In the genomic region with DNA sequence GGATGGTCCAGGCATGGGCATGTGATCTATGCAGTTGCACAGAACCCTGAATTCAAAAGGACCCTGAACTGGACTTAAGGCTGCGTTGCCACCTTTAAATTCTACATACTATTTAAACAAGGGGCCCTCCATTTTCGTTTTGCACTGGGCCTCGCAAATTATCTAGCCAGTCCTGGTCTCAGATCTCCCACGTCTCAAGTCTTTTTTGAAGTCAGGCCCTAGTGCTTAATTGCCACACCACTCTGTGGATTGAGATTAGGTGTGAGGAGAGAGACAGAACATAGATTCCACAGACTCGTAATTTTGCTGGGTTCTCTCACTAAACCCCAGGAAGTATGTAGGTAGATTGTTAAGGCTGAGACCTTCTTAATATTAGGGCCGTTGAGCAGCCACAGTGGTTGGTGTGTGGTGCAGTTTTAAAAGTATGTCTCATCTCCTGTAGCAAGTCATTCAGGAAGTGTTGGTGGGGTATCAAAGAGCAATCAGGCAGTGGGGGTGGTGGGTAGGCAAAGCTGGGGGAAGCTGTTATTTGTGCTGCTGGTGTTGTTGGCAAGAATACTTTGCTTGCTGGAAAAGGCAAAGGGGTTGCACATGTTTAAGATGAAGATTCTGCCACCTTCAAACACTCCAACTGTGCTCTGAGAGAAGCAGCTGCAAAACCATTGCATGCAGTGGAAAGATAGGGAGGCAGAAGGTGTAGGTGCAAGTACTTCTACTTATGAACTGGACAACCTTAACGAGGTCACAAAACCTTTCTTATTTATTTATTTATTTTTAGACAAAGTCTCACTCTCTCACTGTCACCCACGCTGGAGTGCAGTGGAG, we compare ENCODE assay signal across 8 cellular contexts. TPM values are rescaled to one million over a fixed set of nuclear protein-coding genes. Genes with fewer than 3 reads are reported as not detected.
DNase-seq lines count a peak whose midpoint lies in the region; ATAC-seq and TF ChIP-seq lines count a peak whose summit lies in the region.

No MANE protein-coding gene starts in this region.

- intact Hi-C loops in colonic mucosa (cut with DNase I) = no loop called here

- no peak overlapping the region for H3K27ac Mint-ChIP-seq in WTC11

- no peaks in the 10 kb centered on the region for H3K9me3 ChIP-seq in colonic mucosa
- no peaks in the 10 kb centered on the region for H3K9me3 ChIP-seq in SK-N-SH

- H3F3A ChIP-seq in SK-N-SH (replicated peaks; ENCODE audit: insufficient read depth) = no peaks in the 10 kb centered on the region

- H3K27ac ChIP-seq in colonic mucosa (peak overlapping the region; percentile 16), SK-N-SH (ENCODE audit: low read depth in 2 of 2, low read length in 1 of 2) (no peak overlapping the region)

- WGBS in SK-N-SH (ENCODE audit: low lambda C conversion rate) = 9% methylated on average over 8 of the region's 8 CpGs

- POLR2A ChIA-PET in SK-N-SH (lab: Yijun Ruan, JAX) = no interaction called here
- POLR2A ChIA-PET in WTC11 (lab: Charles Lee) = no interaction called here

- H3K9me2 ChIP-seq in SK-N-SH = no peaks in the 10 kb centered on the region

- no peak overlapping the region for H2AFZ ChIP-seq in SK-N-SH (ENCODE audit: low read depth)

- peaks cover 4% of the 10 kb centered on the region for H3K9me3 Mint-ChIP-seq in WTC11

- H4K20me1 ChIP-seq in SK-N-SH (ENCODE audit: insufficient read depth) = no peaks in the 10 kb centered on the region

- CTCF ChIA-PET in SK-N-SH (lab: Yijun Ruan, JAX) (no interaction called here), WTC11 (lab: Charles Lee) (no interaction called here)

- H3K4me1 Mint-ChIP-seq in WTC11 = no peaks in the 10 kb centered on the region

- H3K4me3 Mint-ChIP-seq in WTC11 = no peak overlapping the region

- no peaks in the 10 kb centered on the region for H3K79me2 ChIP-seq in SK-N-SH (ENCODE audit: insufficient read depth)

- H3K36me3 Mint-ChIP-seq in WTC11 = peaks cover 3% of the 10 kb centered on the region

- TF ChIP-seq RAD21 in SK-N-SH (IDR thresholded peaks at IDR 0.05; ENCODE audit: low read length) = no peak

- peak; percentile 45 to 53 for DNase-seq in activated CD4-positive, alpha-beta T cell treated with anti-CD3 and anti-CD28 coated beads for 24 hours (ENCODE audit: low read depth in 2 of 2)
- no peak for DNase-seq in colonic mucosa
- peak; percentile 36 to 51 for DNase-seq in stimulated activated CD8-positive, alpha-beta memory T cell treated with anti-CD3 and anti-CD28 coated beads, Interleukin-2, amount 100 ng/mL, for 48 hours (ENCODE audit: low read depth in 2 of 2)
- DNase-seq in SK-N-SH = no peak
- no peak for DNase-seq in NCI-H1092 treated with DMSO at 0.1 percent for 48 hours (lab: John Stamatoyannopoulos, UW)
- DNase-seq in WTC11 (ENCODE audit: low spot score) = no peak

- no peaks in the 10 kb centered on the region for H3K4me1 ChIP-seq in colonic mucosa
- no peaks in the 10 kb centered on the region for H3K4me1 ChIP-seq in SK-N-SH (ENCODE audit: control insufficient read depth in 1 of 2, insufficient read depth in 2 of 2, low read depth in 1 of 2, low read length in 1 of 2)

- H3K9ac ChIP-seq in colonic mucosa (ENCODE audit: low read depth in 2 of 2, low read length in 2 of 2) (no peak overlapping the region), SK-N-SH (no peak overlapping the region)

- H3K36me3 ChIP-seq in colonic mucosa = no peaks in the 10 kb centered on the region
- no peaks in the 10 kb centered on the region for H3K36me3 ChIP-seq in SK-N-SH (replicated peaks in 1 of 2; ENCODE audit: control insufficient read depth in 1 of 2, insufficient read depth in 2 of 2, low read length in 1 of 2)

- no peak overlapping the region for H3K4me3 ChIP-seq in colonic mucosa
- no peak overlapping the region for H3K4me3 ChIP-seq in SK-N-SH (ENCODE audit: low read depth in 2 of 2, low read length in 1 of 2)

- TF ChIP-seq CTCF in colonic mucosa (IDR thresholded peaks at IDR 0.05) (no peak), SK-N-SH (IDR thresholded peaks at IDR 0.05) (no peak), WTC11 (IDR thresholded peaks at IDR 0.05) (no peak)

- H3K27me3 ChIP-seq in colonic mucosa (no peaks in the 10 kb centered on the region), SK-N-SH (ENCODE audit: insufficient read depth) (no peaks in the 10 kb centered on the region; the same call in 1 of the 2 replicates)

- no peak overlapping the region for H3K4me2 ChIP-seq in SK-N-SH

- no peak for TF ChIP-seq EP300 in SK-N-SH (IDR thresholded peaks at IDR 0.05; ENCODE audit: borderline replicate concordance in 1 of 2, low read depth in 1 of 2, low read length in 1 of 2)

- ATAC-seq in GM21619 (IDR thresholded peaks at IDR 0.05; ENCODE audit: unreplicated experiment) = peak; percentile 51
- no peak for ATAC-seq in GM19467 (IDR thresholded peaks at IDR 0.05; ENCODE audit: unreplicated experiment)
- ATAC-seq in WTC11 = no peak

- no peaks in the 10 kb centered on the region; the same call in 1 of the 2 replicates for H3K27me3 Mint-ChIP-seq in WTC11 (ENCODE audit: low read depth)

TF ChIP-seq in SK-N-SH, 30 proteins besides CTCF, POLR2A, EP300 and RAD21:
- TF ChIP-seq TAF1 (IDR thresholded peaks at IDR 0.05; ENCODE audit: borderline replicate concordance, low read depth, low read length) = no peak
- no peak for TF ChIP-seq JUND (IDR thresholded peaks at IDR 0.05)
- TF ChIP-seq, protein P1, sequence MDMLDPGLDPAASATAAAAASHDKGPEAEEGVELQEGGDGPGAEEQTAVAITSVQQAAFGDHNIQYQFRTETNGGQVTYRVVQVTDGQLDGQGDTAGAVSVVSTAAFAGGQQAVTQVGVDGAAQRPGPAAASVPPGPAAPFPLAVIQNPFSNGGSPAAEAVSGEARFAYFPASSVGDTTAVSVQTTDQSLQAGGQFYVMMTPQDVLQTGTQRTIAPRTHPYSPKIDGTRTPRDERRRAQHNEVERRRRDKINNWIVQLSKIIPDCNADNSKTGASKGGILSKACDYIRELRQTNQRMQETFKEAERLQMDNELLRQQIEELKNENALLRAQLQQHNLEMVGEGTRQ (IDR thresholded peaks at IDR 0.05; ENCODE audit: borderline replicate concordance, low read depth, low read length) = no peak

TF ChIP-seq in WTC11, 78 proteins besides CTCF, POLR2A, EP300 and RAD21 (continues in another document):
- TF ChIP-seq SMAD3 (CRISPR knock-in tag; IDR thresholded peaks at IDR 0.05; ENCODE audit: borderline replicate concordance) (no peak), OVOL2 (CRISPR knock-in tag; IDR thresholded peaks at IDR 0.05; ENCODE audit: borderline replicate concordance) (no peak), ZNF121 (CRISPR knock-in tag; IDR thresholded peaks at IDR 0.05) (no peak)
- TF ChIP-seq, protein P2, sequence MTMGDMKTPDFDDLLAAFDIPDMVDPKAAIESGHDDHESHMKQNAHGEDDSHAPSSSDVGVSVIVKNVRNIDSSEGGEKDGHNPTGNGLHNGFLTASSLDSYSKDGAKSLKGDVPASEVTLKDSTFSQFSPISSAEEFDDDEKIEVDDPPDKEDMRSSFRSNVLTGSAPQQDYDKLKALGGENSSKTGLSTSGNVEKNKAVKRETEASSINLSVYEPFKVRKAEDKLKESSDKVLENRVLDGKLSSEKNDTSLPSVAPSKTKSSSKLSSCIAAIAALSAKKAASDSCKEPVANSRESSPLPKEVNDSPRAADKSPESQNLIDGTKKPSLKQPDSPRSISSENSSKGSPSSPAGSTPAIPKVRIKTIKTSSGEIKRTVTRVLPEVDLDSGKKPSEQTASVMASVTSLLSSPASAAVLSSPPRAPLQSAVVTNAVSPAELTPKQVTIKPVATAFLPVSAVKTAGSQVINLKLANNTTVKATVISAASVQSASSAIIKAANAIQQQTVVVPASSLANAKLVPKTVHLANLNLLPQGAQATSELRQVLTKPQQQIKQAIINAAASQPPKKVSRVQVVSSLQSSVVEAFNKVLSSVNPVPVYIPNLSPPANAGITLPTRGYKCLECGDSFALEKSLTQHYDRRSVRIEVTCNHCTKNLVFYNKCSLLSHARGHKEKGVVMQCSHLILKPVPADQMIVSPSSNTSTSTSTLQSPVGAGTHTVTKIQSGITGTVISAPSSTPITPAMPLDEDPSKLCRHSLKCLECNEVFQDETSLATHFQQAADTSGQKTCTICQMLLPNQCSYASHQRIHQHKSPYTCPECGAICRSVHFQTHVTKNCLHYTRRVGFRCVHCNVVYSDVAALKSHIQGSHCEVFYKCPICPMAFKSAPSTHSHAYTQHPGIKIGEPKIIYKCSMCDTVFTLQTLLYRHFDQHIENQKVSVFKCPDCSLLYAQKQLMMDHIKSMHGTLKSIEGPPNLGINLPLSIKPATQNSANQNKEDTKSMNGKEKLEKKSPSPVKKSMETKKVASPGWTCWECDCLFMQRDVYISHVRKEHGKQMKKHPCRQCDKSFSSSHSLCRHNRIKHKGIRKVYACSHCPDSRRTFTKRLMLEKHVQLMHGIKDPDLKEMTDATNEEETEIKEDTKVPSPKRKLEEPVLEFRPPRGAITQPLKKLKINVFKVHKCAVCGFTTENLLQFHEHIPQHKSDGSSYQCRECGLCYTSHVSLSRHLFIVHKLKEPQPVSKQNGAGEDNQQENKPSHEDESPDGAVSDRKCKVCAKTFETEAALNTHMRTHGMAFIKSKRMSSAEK (CRISPR knock-in tag; IDR thresholded peaks at IDR 0.05; ENCODE audit: borderline replicate concordance) = no peak
- TF ChIP-seq, protein P3, sequence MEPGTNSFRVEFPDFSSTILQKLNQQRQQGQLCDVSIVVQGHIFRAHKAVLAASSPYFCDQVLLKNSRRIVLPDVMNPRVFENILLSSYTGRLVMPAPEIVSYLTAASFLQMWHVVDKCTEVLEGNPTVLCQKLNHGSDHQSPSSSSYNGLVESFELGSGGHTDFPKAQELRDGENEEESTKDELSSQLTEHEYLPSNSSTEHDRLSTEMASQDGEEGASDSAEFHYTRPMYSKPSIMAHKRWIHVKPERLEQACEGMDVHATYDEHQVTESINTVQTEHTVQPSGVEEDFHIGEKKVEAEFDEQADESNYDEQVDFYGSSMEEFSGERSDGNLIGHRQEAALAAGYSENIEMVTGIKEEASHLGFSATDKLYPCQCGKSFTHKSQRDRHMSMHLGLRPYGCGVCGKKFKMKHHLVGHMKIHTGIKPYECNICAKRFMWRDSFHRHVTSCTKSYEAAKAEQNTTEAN (CRISPR knock-in tag; IDR thresholded peaks at IDR 0.05) = no peak

RNA-seq across cellular contexts. Expression of a gene that starts 11.2 kb away (rescaled TPM):
- total RNA-seq in colonic mucosa (1 to 10 TPM; 1.3 to 3.0 TPM), WTC11 (2021) (0.02 to 0.30 TPM (median 0.17 TPM) in 3 replicates)
- polyA plus RNA-seq in SK-N-SH (2012; rRNA removed) = not detected in 2 replicates
- not detected in 2 replicates for polyA plus RNA-seq in SK-N-SH (2012; cell fraction: cytosol; rRNA removed)
- not detected in 2 replicates for polyA plus RNA-seq in SK-N-SH (2012; cell fraction: nucleus; rRNA removed)

RNA-seq across cellular contexts. Expression of a gene that starts 45.0 kb away (rescaled TPM):
- total RNA-seq in colonic mucosa = 1 to 10 TPM; 1.1 to 1.4 TPM
- not detected in 2 replicates for polyA plus RNA-seq in SK-N-SH (2012; rRNA removed)
- not detected in 2 replicates for polyA plus RNA-seq in SK-N-SH (2012; cell fraction: cytosol; rRNA removed)
- not detected in 2 replicates for polyA plus RNA-seq in SK-N-SH (2012; cell fraction: nucleus; rRNA removed)
- total RNA-seq in WTC11 (2021) = 0.18 TPM in 1 of 3 replicates, not detected in the others

Comparison
In these comparisons a context has a peak if more than half of its experiments do, and no peak if none do; other contexts are left out.
1. DNase-seq: peak in activated CD4-positive, alpha-beta T cell treated with anti-CD3 and anti-CD28 coated beads for 24 hours (2 of 2) and stimulated activated CD8-positive, alpha-beta memory T cell treated with anti-CD3 and anti-CD28 coated beads, Interleukin-2, amount 100 ng/mL, for 48 hours (2 of 2); none in colonic mucosa (single experiment), SK-N-SH (single experiment), NCI-H1092 treated with DMSO at 0.1 percent for 48 hours (single experiment) and WTC11 (single experiment).